In the genomic region with DNA sequence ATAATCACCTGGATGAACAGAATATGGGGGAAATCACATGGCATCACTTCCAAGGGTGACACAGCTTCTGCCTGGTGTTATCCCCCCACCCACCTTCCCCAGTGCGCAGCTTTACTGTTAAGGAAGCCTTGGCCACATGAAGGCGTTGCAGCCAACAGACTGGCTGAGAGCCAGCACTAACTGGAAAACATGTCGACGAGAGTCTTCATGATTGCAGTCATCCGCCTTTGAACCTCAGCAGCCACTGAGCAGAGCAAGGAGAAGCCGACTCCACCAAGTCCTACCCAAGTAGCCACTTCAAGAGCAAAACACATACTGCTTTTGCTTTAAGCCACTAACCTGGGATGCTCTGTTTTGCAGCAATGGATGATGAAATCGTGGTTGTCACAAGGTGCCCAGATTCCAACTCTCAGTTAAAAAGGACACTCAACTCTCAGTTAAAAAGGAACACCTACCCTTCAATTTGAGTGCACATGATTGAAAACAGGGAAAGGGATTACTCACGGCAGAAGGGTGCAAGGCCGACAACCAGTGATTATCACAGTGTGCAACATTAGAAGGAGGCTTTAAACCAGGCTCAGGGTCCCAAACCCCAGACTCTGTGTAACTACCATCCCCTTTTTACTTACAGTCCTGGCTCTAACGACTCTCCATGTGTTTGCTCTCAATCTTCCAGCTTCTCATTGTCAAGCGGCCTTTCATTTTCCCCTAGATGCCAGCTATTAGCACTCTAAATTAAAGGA, we compare ENCODE assay signal across 10 cellular contexts.
DNase-seq lines count a peak whose midpoint lies in the region; ATAC-seq and TF ChIP-seq lines count a peak whose summit lies in the region.
"Had no signal": no experiment of that assay in that cellular context is flagged by ENCODE, and none has a peak within 500 bp of the region (broad histone marks: within the 10 kb centered on the region; RNA-seq: fewer than 3 reads in every experiment).

No MANE protein-coding gene starts in this region.

- H3K4me1 ChIP-seq in psoas muscle (no peaks in the 10 kb centered on the region), adrenal gland (replicated peaks in 1 of 2) (no peaks in the 10 kb centered on the region)

- no peak for TF ChIP-seq CTCF in psoas muscle (IDR thresholded peaks at IDR 0.05)
- no peak for TF ChIP-seq CTCF in adrenal gland (IDR thresholded peaks at IDR 0.05)

- no peak overlapping the region for H3K27ac ChIP-seq in psoas muscle
- H3K27ac ChIP-seq in adrenal gland = no peak overlapping the region
- H3K27ac ChIP-seq: ascending aorta had no signal

- H3K4me3 ChIP-seq in psoas muscle (no peak overlapping the region), adrenal gland (no peak overlapping the region)
- H3K4me3 ChIP-seq: ascending aorta had no signal

- peak; percentile 77 for DNase-seq in T follicular helper cell (ENCODE audit: low read depth)
- peak; percentile 54 for DNase-seq in activated T-cell treated with anti-CD3 and anti-CD28 coated beads for 1 hour (ENCODE audit: low read depth)
- DNase-seq in left lobe of liver (ENCODE audit: low spot score) = no peak
- DNase-seq in stimulated activated CD8-positive, alpha-beta memory T cell treated with anti-CD3 and anti-CD28 coated beads, Interleukin-4, amount 100 ng/mL, for 4 hours (ENCODE audit: low read depth in 2 of 2, low spot score in 1 of 2) = peak; percentile 37 to 62
- DNase-seq in psoas muscle = no peak
- no peak for DNase-seq in erythroblast (lab: John Stamatoyannopoulos, UW)
- DNase-seq in adrenal gland = no peak
- DNase-seq in NCI-H2107 (lab: John Stamatoyannopoulos, UW) = no peak
- DNase-seq: NCI-H1436 treated with DMSO at 0.1 percent for 48 hours had no signal

- no peaks in the 10 kb centered on the region for H3K36me3 ChIP-seq in psoas muscle (ENCODE audit: insufficient read depth in 1 of 2, low read depth in 1 of 2)
- H3K36me3 ChIP-seq in adrenal gland (replicated peaks in 1 of 2) = no peaks in the 10 kb centered on the region
- H3K36me3 ChIP-seq: ascending aorta had no signal

- TF ChIP-seq POLR2A in erythroblast (IDR thresholded peaks at IDR 0.05; ENCODE audit: low read length) = no peak
- no peak for TF ChIP-seq POLR2A in adrenal gland (IDR thresholded peaks at IDR 0.05)

- ATAC-seq in left lobe of liver = peak; percentile 50
- ATAC-seq in psoas muscle = no peak

- 77 to 79% (median 77%) methylated on average over 11 of the region's 11 CpGs for WGBS in psoas muscle, 3 donors
- WGBS in adrenal gland, 4 donors = 82 to 94% (median 89%) methylated on average over 11 of the region's 11 CpGs

- no peaks in the 10 kb centered on the region for H3K9me3 ChIP-seq in psoas muscle
- no peaks in the 10 kb centered on the region for H3K9me3 ChIP-seq in adrenal gland (replicated peaks in 1 of 3)
- H3K9me3 ChIP-seq: ascending aorta had no signal

- H3K27me3 ChIP-seq in psoas muscle (ENCODE audit: insufficient read depth in 3 of 3, low read length in 2 of 3) = no peaks in the 10 kb centered on the region
- no peaks in the 10 kb centered on the region for H3K27me3 ChIP-seq in adrenal gland
- H3K27me3 ChIP-seq: ascending aorta had no signal

- intact Hi-C loops in psoas muscle (cut with DNase I) (no loop called here), adrenal gland (cut with DNase I) (no loop called here)

Comparison
In these comparisons a context has a peak if more than half of its experiments do, and no peak if none do; other contexts are left out.
1. DNase-seq: peak in T follicular helper cell (single experiment), activated T-cell treated with anti-CD3 and anti-CD28 coated beads for 1 hour (single experiment) and stimulated activated CD8-positive, alpha-beta memory T cell treated with anti-CD3 and anti-CD28 coated beads, Interleukin-4, amount 100 ng/mL, for 4 hours (2 of 2); none in left lobe of liver (single experiment), psoas muscle (0 of 2), erythroblast (0 of 2), adrenal gland (0 of 7) and NCI-H2107 (single experiment).